In genomic region chr21:42545745-42546144, GRCh38 we compare ENCODE assay signal across 1 cellular context.
TF ChIP-seq lines count a peak whose summit lies in the region.

No MANE protein-coding gene starts in this region.

TF ChIP-seq in K562, 482 proteins besides CTCF, POLR2A, EP300 and RAD21 (continued from another document and continues in another):
- TF ChIP-seq CLOCK (CRISPR knock-in tag; IDR thresholded peaks at IDR 0.05; ENCODE audit: borderline replicate concordance) (no peak), ESRRB (CRISPR knock-in tag; IDR thresholded peaks at IDR 0.05; ENCODE audit: borderline replicate concordance) (no peak), BACH1 (tag; IDR thresholded peaks at IDR 0.05) (no peak; the same call in 1 of the 2 replicates), BHLHE40 (IDR thresholded peaks at IDR 0.05; ENCODE audit: low read length) (no peak), SMARCE1 (IDR thresholded peaks at IDR 0.05) (0 out of 2 replicates have a peak, but pooled peaks have one; percentile 37), MTA2 (IDR thresholded peaks at IDR 0.05; ENCODE audit: low read depth) (peak; percentile 48; the same call in 1 of the 2 replicates), RFX5 (IDR thresholded peaks at IDR 0.05; ENCODE audit: low read depth, low read length) (no peak), SMAD1 (IDR thresholded peaks at IDR 0.05; ENCODE audit: low read depth, low read length, partially characterized antibody) (peak; percentile 53), ZBTB1 (CRISPR knock-in tag; IDR thresholded peaks at IDR 0.05; ENCODE audit: borderline replicate concordance, low read depth) (no peak), GABPB2 (CRISPR knock-in tag; conservative IDR thresholded peaks at IDR 0.05) (no peak), CBFA2T2 (conservative IDR thresholded peaks at IDR 0.05) (peak; percentile 88), ZC3H11A (IDR thresholded peaks at IDR 0.05; ENCODE audit: low read depth, low read length) (no peak), THAP7 (CRISPR knock-in tag; IDR thresholded peaks at IDR 0.05) (no peak), MECOM (CRISPR knock-in tag; IDR thresholded peaks at IDR 0.05) (peak; percentile 58; the same call in 1 of the 2 replicates), YBX1 (IDR thresholded peaks at IDR 0.05) (no peak), CREB1 (IDR thresholded peaks at IDR 0.05) (no peak), CREB1 (CRISPR knock-in tag; IDR thresholded peaks at IDR 0.05) (peak; percentile 57; the same call in 1 of the 2 replicates), RBM25 (IDR thresholded peaks at IDR 0.05; ENCODE audit: low read depth, low read length, severe bottlenecking) (no peak), JUND (IDR thresholded peaks at IDR 0.05; ENCODE audit: borderline replicate concordance, low read depth, low read length) (peak; percentile 75), JUND (tag; IDR thresholded peaks at IDR 0.05; ENCODE audit: borderline replicate concordance, low read depth, low read length) (peak; percentile 82; the same call in 1 of the 3 replicates), ID3 (CRISPR knock-in tag; IDR thresholded peaks at IDR 0.05) (no peak), ID3 (tag; IDR thresholded peaks at IDR 0.05) (0 out of 2 replicates have a peak, but pooled peaks have one; percentile 44), ZNF197 (CRISPR knock-in tag; IDR thresholded peaks at IDR 0.05; ENCODE audit: low read depth) (0 out of 2 replicates have a peak, but pooled peaks have one; percentile 38), IFI16 (CRISPR knock-in tag; IDR thresholded peaks at IDR 0.05) (peak; percentile 76; the same call in 1 of the 2 replicates), HLTF (IDR thresholded peaks at IDR 0.05) (no peak), ARID1B (IDR thresholded peaks at IDR 0.05) (peak; percentile 80), ZC3H4 (CRISPR knock-in tag; IDR thresholded peaks at IDR 0.05; ENCODE audit: borderline replicate concordance) (0 out of 2 replicates have a peak, but pooled peaks have one; percentile 23), ZZZ3 (IDR thresholded peaks at IDR 0.05) (no peak), FOXA3 (CRISPR knock-in tag; conservative IDR thresholded peaks at IDR 0.05 in 1 of 2, IDR thresholded peaks at IDR 0.05 in 1 of 2) (no peak), ZNF655 (CRISPR knock-in tag; IDR thresholded peaks at IDR 0.05) (no peak), ZNF384 (IDR thresholded peaks at IDR 0.05; ENCODE audit: low read depth, low read length) (no peak), HOXB6 (CRISPR knock-in tag; IDR thresholded peaks at IDR 0.05; ENCODE audit: borderline replicate concordance) (no peak), PHTF2 (CRISPR knock-in tag; IDR thresholded peaks at IDR 0.05) (no peak), XRCC4 (IDR thresholded peaks at IDR 0.05; ENCODE audit: extremely low read depth, insufficient read depth, insufficient read length) (no peak), ZFP36 (IDR thresholded peaks at IDR 0.05; ENCODE audit: low read depth, low read length, partially characterized antibody) (no peak), CBX8 (IDR thresholded peaks at IDR 0.05; ENCODE audit: borderline replicate concordance, extremely low read depth, low read depth, low read length, poor library complexity, severe bottlenecking) (no peak), ZNF609 (CRISPR knock-in tag; IDR thresholded peaks at IDR 0.05; ENCODE audit: borderline replicate concordance) (no peak), CBFB (CRISPR knock-in tag; IDR thresholded peaks at IDR 0.05) (no peak), HDAC3 (IDR thresholded peaks at IDR 0.05; ENCODE audit: borderline replicate concordance, partially characterized antibody) (no peak), SNRNP70 (optimal IDR thresholded peaks at IDR 0.05; ENCODE audit: low read depth, low read length) (no peak), CCAR2 (IDR thresholded peaks at IDR 0.05; ENCODE audit: low read depth, low read length) (no peak), RBM39 (optimal IDR thresholded peaks at IDR 0.05; ENCODE audit: low read depth, low read length) (no peak), BCL6 (CRISPR knock-in tag; IDR thresholded peaks at IDR 0.05) (no peak), CREM (IDR thresholded peaks at IDR 0.05; ENCODE audit: low read depth) (no peak), MLX (CRISPR knock-in tag; conservative IDR thresholded peaks at IDR 0.05) (no peak), KDM5B (IDR thresholded peaks at IDR 0.05; ENCODE audit: insufficient replicate concordance, low read depth, low read length) (no peak), CCNT2 (IDR thresholded peaks at IDR 0.05; ENCODE audit: borderline replicate concordance, extremely low read depth, insufficient read length, low read depth, low read length) (peak; percentile 60), POLR2AphosphoS5 (IDR thresholded peaks at IDR 0.05; ENCODE audit: control insufficient read depth, insufficient read depth, low read depth, low read length) (0 out of 2 replicates have a peak, but pooled peaks have one; percentile 24), HNRNPH1 (optimal IDR thresholded peaks at IDR 0.05; ENCODE audit: low read depth, low read length) (no peak), PHF20 (IDR thresholded peaks at IDR 0.05; ENCODE audit: partially characterized antibody) (no peak), ZNF717 (CRISPR knock-in tag; IDR thresholded peaks at IDR 0.05) (no peak), NUFIP1 (IDR thresholded peaks at IDR 0.05; ENCODE audit: partially characterized antibody) (no peak), KLF16 (IDR thresholded peaks at IDR 0.05) (0 out of 2 replicates have a peak, but pooled peaks have one; percentile 31)
- TF ChIP-seq, protein P1, sequence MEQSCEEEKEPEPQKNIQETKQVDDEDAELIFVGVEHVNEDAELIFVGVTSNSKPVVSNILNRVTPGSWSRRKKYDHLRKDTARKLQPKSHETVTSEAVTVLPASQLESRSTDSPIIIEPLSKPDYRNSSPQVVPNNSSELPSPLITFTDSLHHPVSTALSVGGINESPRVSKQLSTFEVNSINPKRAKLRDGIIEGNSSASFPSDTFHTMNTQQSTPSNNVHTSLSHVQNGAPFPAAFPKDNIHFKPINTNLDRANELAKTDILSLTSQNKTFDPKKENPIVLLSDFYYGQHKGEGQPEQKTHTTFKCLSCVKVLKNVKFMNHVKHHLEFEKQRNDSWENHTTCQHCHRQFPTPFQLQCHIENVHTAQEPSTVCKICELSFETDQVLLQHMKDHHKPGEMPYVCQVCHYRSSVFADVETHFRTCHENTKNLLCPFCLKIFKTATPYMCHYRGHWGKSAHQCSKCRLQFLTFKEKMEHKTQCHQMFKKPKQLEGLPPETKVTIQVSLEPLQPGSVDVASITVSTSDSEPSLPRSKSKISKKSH (CRISPR knock-in tag; IDR thresholded peaks at IDR 0.05) = no peak; the same call in 1 of the 2 replicates
- TF ChIP-seq, protein P2, sequence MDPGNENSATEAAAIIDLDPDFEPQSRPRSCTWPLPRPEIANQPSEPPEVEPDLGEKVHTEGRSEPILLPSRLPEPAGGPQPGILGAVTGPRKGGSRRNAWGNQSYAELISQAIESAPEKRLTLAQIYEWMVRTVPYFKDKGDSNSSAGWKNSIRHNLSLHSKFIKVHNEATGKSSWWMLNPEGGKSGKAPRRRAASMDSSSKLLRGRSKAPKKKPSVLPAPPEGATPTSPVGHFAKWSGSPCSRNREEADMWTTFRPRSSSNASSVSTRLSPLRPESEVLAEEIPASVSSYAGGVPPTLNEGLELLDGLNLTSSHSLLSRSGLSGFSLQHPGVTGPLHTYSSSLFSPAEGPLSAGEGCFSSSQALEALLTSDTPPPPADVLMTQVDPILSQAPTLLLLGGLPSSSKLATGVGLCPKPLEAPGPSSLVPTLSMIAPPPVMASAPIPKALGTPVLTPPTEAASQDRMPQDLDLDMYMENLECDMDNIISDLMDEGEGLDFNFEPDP (CRISPR knock-in tag; IDR thresholded peaks at IDR 0.05) = no peak
- TF ChIP-seq, protein P3, sequence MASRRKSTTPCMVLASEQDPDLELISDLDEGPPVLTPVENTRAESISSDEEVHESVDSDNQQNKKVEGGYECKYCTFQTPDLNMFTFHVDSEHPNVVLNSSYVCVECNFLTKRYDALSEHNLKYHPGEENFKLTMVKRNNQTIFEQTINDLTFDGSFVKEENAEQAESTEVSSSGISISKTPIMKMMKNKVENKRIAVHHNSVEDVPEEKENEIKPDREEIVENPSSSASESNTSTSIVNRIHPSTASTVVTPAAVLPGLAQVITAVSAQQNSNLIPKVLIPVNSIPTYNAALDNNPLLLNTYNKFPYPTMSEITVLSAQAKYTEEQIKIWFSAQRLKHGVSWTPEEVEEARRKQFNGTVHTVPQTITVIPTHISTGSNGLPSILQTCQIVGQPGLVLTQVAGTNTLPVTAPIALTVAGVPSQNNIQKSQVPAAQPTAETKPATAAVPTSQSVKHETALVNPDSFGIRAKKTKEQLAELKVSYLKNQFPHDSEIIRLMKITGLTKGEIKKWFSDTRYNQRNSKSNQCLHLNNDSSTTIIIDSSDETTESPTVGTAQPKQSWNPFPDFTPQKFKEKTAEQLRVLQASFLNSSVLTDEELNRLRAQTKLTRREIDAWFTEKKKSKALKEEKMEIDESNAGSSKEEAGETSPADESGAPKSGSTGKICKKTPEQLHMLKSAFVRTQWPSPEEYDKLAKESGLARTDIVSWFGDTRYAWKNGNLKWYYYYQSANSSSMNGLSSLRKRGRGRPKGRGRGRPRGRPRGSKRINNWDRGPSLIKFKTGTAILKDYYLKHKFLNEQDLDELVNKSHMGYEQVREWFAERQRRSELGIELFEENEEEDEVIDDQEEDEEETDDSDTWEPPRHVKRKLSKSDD (conservative IDR thresholded peaks at IDR 0.05; ENCODE audit: low read length) = no peak
